ENCODE assay signal across 8 cellular contexts in genomic region chr1:40161125-40161887, GRCh38. TPM values are rescaled to one million over a fixed set of nuclear protein-coding genes. Genes with fewer than 3 reads are reported as not detected.
DNase-seq lines count a peak whose midpoint lies in the region; ATAC-seq and TF ChIP-seq lines count a peak whose summit lies in the region.

RLF (plus strand) TSS chr1:40161387; CDS start chr1:40161400, 13 bp downstream.

- H3K9me3 ChIP-seq in right atrium auricular region, result no peaks in the 10 kb centered on the region
- no peaks in the 10 kb centered on the region for H3K9me3 ChIP-seq in psoas muscle

- WGBS in psoas muscle, 3 donors, result 0% methylated on average over 61 to 62 of the region's 62 CpGs
- under 1% methylated on average over 62 of the region's 62 CpGs for WGBS in urinary bladder

- peak within 1 kb of the TSS; percentile 94 to 98 for H3K27ac ChIP-seq in right atrium auricular region
- H3K27ac ChIP-seq in psoas muscle, result peak within 1 kb of the TSS; percentile 98
- peak within 1 kb of the TSS; percentile 96 for H3K27ac ChIP-seq in urinary bladder (ENCODE audit: low read depth)

- H3K4me3 ChIP-seq in right atrium auricular region (peak within 1 kb of the TSS; percentile 97 to 99), psoas muscle (peak within 1 kb of the TSS; percentile 95), urinary bladder (ENCODE audit: low read depth, low read length) (peak within 1 kb of the TSS; percentile 88)

- no peak for TF ChIP-seq CTCF in GM13977 (IDR thresholded peaks at IDR 0.05; ENCODE audit: extremely low read depth, insufficient read depth, missing control alignments)
- no peak for TF ChIP-seq CTCF in right atrium auricular region (IDR thresholded peaks at IDR 0.05)
- TF ChIP-seq CTCF in psoas muscle (IDR thresholded peaks at IDR 0.05), result no peak

- peaks cover 0 to 37% of the 10 kb centered on the region in 2 donors for H3K4me1 ChIP-seq in right atrium auricular region
- peaks cover 31% of the 10 kb centered on the region for H3K4me1 ChIP-seq in psoas muscle
- H3K4me1 ChIP-seq in urinary bladder (ENCODE audit: insufficient read depth), result peaks cover 5% of the 10 kb centered on the region

- H3K27me3 ChIP-seq in right atrium auricular region (no peaks in the 10 kb centered on the region), psoas muscle (ENCODE audit: insufficient read depth in 3 of 3, low read length in 2 of 3) (no peaks in the 10 kb centered on the region)

- ATAC-seq in HG02938 (IDR thresholded peaks at IDR 0.05; ENCODE audit: unreplicated experiment) (peak; percentile 82), psoas muscle (peak; percentile 99 to 100 (median 100))

- no peaks in the 10 kb centered on the region for H3K36me3 ChIP-seq in right atrium auricular region
- H3K36me3 ChIP-seq in psoas muscle (ENCODE audit: insufficient read depth in 1 of 2, low read depth in 1 of 2), result no peaks in the 10 kb centered on the region
- H3K36me3 ChIP-seq in urinary bladder (ENCODE audit: insufficient read depth), result no peaks in the 10 kb centered on the region

- peak; percentile 92 for DNase-seq in GM13977 (ENCODE audit: low spot score)
- peak; percentile 49 for DNase-seq in NCI-H187 treated with DMSO at 0.1 percent for 48 hours (lab: John Stamatoyannopoulos, UW)
- peak; percentile 88 to 97 (median 92) for DNase-seq in T-helper 2 cell
- peak; percentile 59 to 96 (median 89) for DNase-seq in amygdala (lab: John Stamatoyannopoulos, UW)
- peak; percentile 96 for DNase-seq in right atrium auricular region (ENCODE audit: low spot score)
- DNase-seq in psoas muscle, result peak; percentile 96 to 98

- intact Hi-C loops in psoas muscle (cut with DNase I), result loop anchor here (5.0 to 10.0 kb wide), 2 partner anchors 93 to 96 kb away; partner anchors contain the start of gene ZMPSTE24 (in 2 of the 2)

- in situ Hi-C loops in GM13977 (cut with MboI; ENCODE audit: low pct_unique_long_range_greater_than_20kb, low sequenced_read_pairs, unreplicated experiment), result no loop called here

RNA-seq across cellular contexts. Expression of gene RLF, which starts in this region (rescaled TPM):
- total RNA-seq in right atrium auricular region (10 to 100 TPM; 11.4 to 12.6 TPM), psoas muscle (10 to 100 TPM; 10.2 to 16.4 (median 11.2) TPM), urinary bladder (67.7 TPM)
- polyA plus RNA-seq in psoas muscle (10 to 100 TPM in 1 of 3 donors, 1 to 10 TPM in 2; 4.5 to 13.9 (median 4.9) TPM), urinary bladder (9.2 TPM)

Comparison
In these comparisons a context has a peak if more than half of its experiments do, and no peak if none do; other contexts are left out.
1. Peak in every context shown above with its lines: DNase-seq, ATAC-seq, H3K4me3 ChIP-seq and H3K27ac ChIP-seq.